8 cellular contexts compared by ENCODE assay signal in genomic region chr2:61017003-61017555, GRCh38. TPM values are rescaled to one million over a fixed set of nuclear protein-coding genes. Genes with fewer than 3 reads are reported as not detected.
DNase-seq lines count a peak whose midpoint lies in the region; ATAC-seq and TF ChIP-seq lines count a peak whose summit lies in the region.

No MANE protein-coding gene starts in this region.

- H3K36me3 ChIP-seq in kidney epithelial cell (ENCODE audit: control insufficient read depth, insufficient read depth, low read length), result no peaks in the 10 kb centered on the region

- no peak for TF ChIP-seq CTCF in kidney epithelial cell (IDR thresholded peaks at IDR 0.05; ENCODE audit: insufficient read depth, low read length, poor library complexity, severe bottlenecking)

- peak; percentile 69 for ATAC-seq in GM18909 (IDR thresholded peaks at IDR 0.05; ENCODE audit: poor library complexity, unreplicated experiment)
- ATAC-seq in HG03139 (IDR thresholded peaks at IDR 0.05; ENCODE audit: unreplicated experiment), result peak; percentile 55
- ATAC-seq in activated CD4-positive, CD25-positive, alpha-beta regulatory T cell treated with anti-CD3 and anti-CD28 coated beads, Interleukin-2, amount 50 U/mL, for 24 hours, result peak; percentile 74 to 77

- H3K27me3 ChIP-seq in kidney epithelial cell (ENCODE audit: control insufficient read depth, insufficient read depth, low read length), result no peaks in the 10 kb centered on the region

- DNase-seq in AG08396 (ENCODE audit: low spot score) (peak; percentile 73), NCI-H2227 treated with DMSO at 0.1 percent for 48 hours (lab: John Stamatoyannopoulos, UW) (peak; percentile 95), cerebellum (ENCODE audit: low spot score) (peak; percentile 79), kidney epithelial cell (ENCODE audit: low read depth) (no peak)
- DNase-seq in stimulated activated CD4-positive, alpha-beta T cell treated with anti-CD3 and anti-CD28 coated beads, Interleukin-15, amount 100 ng/mL, for 48 hours (ENCODE audit: low read depth in 2 of 2), result peak; percentile 62 to 65

- H3K4me3 ChIP-seq in kidney epithelial cell (ENCODE audit: low read depth, low read length), result peak overlapping the region; percentile 76

RNA-seq across cellular contexts. Expression of gene PEX13, which starts 0.4 kb away (rescaled TPM):
- total RNA-seq in cerebellum (55.8 TPM), kidney epithelial cell (31.7 and 33.0 TPM in 2 replicates)

RNA-seq across cellular contexts. Expression of gene PUS10, which starts 1.0 kb away (rescaled TPM):
- total RNA-seq in cerebellum (7.1 TPM), kidney epithelial cell (4.4 and 8.9 TPM in 2 replicates)

RNA-seq across cellular contexts. Expression of gene SANBR, which starts 48.6 kb away (rescaled TPM):
- total RNA-seq in cerebellum (67.1 TPM), kidney epithelial cell (6.0 and 8.9 TPM in 2 replicates)
